ENCODE assay signal across 8 cellular contexts in the genomic region with DNA sequence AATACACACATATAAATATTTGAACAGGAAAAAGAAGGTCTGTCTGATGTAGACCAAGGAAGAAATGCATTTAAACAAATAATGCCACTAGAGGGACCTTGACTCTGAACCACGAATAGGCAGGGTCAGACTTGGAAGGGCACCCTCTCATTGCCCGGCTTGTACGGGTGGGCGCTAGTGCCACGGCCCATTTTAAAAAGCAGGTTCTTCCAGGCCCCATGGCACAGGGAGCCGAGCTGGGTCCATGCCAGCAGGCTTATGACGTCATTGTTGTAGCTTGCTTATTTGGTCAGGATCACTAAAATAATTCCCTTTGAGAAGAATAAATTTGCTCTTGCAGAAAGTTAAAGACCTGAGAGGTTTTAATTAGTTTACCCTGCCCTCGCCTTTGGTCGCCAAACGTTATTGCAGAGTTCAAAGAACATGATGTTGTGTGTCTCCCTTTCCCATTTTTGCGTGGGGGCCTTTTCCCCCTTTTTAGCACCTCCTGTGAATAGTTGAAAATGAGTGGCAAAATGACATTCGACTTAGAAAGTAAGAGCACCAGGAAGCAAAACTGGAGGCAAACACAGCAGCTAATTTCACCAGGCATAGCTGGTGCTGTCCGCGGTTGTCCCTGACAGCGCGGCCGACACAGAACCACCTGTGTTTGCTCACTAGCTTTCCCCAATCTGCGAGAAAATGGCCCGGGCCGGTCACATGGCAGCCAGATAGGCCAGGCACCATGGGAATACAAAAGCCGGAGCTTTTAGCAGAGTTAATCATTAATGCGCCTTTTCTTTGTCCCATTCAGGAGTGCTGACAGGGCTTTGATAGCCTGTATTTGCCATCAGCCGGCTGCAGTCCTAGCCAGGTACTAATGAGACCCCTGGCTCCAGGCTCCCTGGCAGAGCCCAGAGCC.
DNase-seq lines count a peak whose midpoint lies in the region; ATAC-seq and TF ChIP-seq lines count a peak whose summit lies in the region.

No MANE protein-coding gene starts in this region.

- intact Hi-C loops in esophagus muscularis mucosa (cut with DNase I): no loop called here
- intact Hi-C loops in activated CD4-positive, alpha-beta T cell treated with anti-CD3 and anti-CD28 coated beads for 36 hours (cut with DNase I, micrococcal nuclease): no loop called here

- no peaks in the 10 kb centered on the region for H3K36me3 Mint-ChIP-seq in activated CD4-positive, alpha-beta T cell treated with anti-CD3 and anti-CD28 coated beads for 36 hours (ENCODE audit: low read depth)

- no peak for TF ChIP-seq POLR2A in esophagus muscularis mucosa (IDR thresholded peaks at IDR 0.05; ENCODE audit: low read depth)

- H3K4me1 Mint-ChIP-seq in activated CD4-positive, alpha-beta T cell treated with anti-CD3 and anti-CD28 coated beads for 36 hours: no peaks in the 10 kb centered on the region

- no peak overlapping the region for H3K4me3 ChIP-seq in LNCaP clone FGC (ENCODE audit: low read depth, low read length)
- H3K4me3 ChIP-seq in esophagus muscularis mucosa: no peak overlapping the region

- 59% methylated on average over 23 of the region's 23 CpGs for WGBS in esophagus muscularis mucosa

- ATAC-seq in activated CD4-positive, alpha-beta T cell treated with anti-CD3 and anti-CD28 coated beads for 36 hours: no peak
- no peak for ATAC-seq in HG03571 (IDR thresholded peaks at IDR 0.05; ENCODE audit: unreplicated experiment)
- no peak for ATAC-seq in HG03565 (IDR thresholded peaks at IDR 0.05; ENCODE audit: unreplicated experiment)

- no peaks in the 10 kb centered on the region for H3K4me1 ChIP-seq in esophagus muscularis mucosa

- no peaks in the 10 kb centered on the region for H3K9me3 ChIP-seq in esophagus muscularis mucosa

- CTCF ChIA-PET in activated CD4-positive, alpha-beta T cell treated with anti-CD3 and anti-CD28 coated beads for 36 hours (lab: Charles Lee): no interaction called here

- no peak overlapping the region for H3K27ac ChIP-seq in esophagus muscularis mucosa (replicated peaks in 1 of 4)

- no peaks in the 10 kb centered on the region for H3K36me3 ChIP-seq in esophagus muscularis mucosa

- no peak for TF ChIP-seq EP300 in esophagus muscularis mucosa (IDR thresholded peaks at IDR 0.05)

- peak; percentile 30 for TF ChIP-seq CTCF in LNCaP clone FGC (IDR thresholded peaks at IDR 0.05; ENCODE audit: control insufficient read depth, extremely low read depth, insufficient read depth)
- no peak for TF ChIP-seq CTCF in esophagus muscularis mucosa (IDR thresholded peaks at IDR 0.05)

- POLR2A ChIA-PET in activated CD4-positive, alpha-beta T cell treated with anti-CD3 and anti-CD28 coated beads for 36 hours (lab: Charles Lee): no interaction called here

- H3K27ac Mint-ChIP-seq in activated CD4-positive, alpha-beta T cell treated with anti-CD3 and anti-CD28 coated beads for 36 hours: no peak overlapping the region

- peaks cover 0 to 33% (median 0%) of the 10 kb centered on the region in 4 donors for H3K27me3 ChIP-seq in esophagus muscularis mucosa

- peaks cover 4% of the 10 kb centered on the region for H3K27me3 Mint-ChIP-seq in activated CD4-positive, alpha-beta T cell treated with anti-CD3 and anti-CD28 coated beads for 36 hours

- no peaks in the 10 kb centered on the region for H3K9me3 Mint-ChIP-seq in activated CD4-positive, alpha-beta T cell treated with anti-CD3 and anti-CD28 coated beads for 36 hours (ENCODE audit: low read depth)

- H3K4me3 Mint-ChIP-seq in activated CD4-positive, alpha-beta T cell treated with anti-CD3 and anti-CD28 coated beads for 36 hours: no peak overlapping the region

- DNase-seq in LNCaP clone FGC (ENCODE audit: low read depth) (no peak), NCI-H748 (lab: John Stamatoyannopoulos, UW; ENCODE audit: unreplicated experiment) (peak; percentile 99), esophagus muscularis mucosa (ENCODE audit: extremely low spot score) (peak; percentile 72), renal cortical epithelial cell (ENCODE audit: low read depth) (peak; percentile 84), NK-92 (lab: John Stamatoyannopoulos, UW; ENCODE audit: unreplicated experiment) (no peak)
- no peak for DNase-seq in activated CD4-positive, alpha-beta T cell treated with anti-CD3 and anti-CD28 coated beads for 36 hours

Comparison
In these comparisons a context has a peak if more than half of its experiments do, and no peak if none do; other contexts are left out.
1. DNase-seq: peak in NCI-H748 (single experiment), esophagus muscularis mucosa (single experiment) and renal cortical epithelial cell (single experiment); none in LNCaP clone FGC (single experiment), activated CD4-positive, alpha-beta T cell treated with anti-CD3 and anti-CD28 coated beads for 36 hours (single experiment) and NK-92 (single experiment).